ENCODE assay signal across 18 cellular contexts in the genomic region with DNA sequence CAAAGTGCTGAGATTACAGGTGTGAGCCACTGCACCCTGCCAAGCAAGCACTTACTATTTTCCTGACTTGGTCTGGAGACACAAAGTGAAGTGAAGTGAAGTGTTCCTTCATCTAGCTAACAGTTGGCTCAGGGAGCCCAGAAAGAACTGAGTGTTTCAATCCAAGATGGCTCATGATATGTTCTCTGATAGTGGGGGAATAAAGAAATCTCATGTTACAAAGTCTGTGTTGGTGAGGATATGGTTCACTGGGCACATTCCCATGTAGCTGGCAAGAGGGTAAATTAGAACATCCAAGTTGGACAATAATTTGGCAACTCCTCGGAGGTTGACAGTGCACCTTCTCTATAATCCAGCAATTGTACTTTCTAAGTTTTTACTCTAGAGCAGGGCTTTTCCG.
"Had no signal": no experiment of that assay in that cellular context is flagged by ENCODE, and none has a peak within 500 bp of the region (broad histone marks: within the 10 kb centered on the region; RNA-seq: fewer than 3 reads in every experiment).

No MANE protein-coding gene starts in this region.

- H3K4me3 ChIP-seq: right lobe of liver, suprapubic skin, transverse colon, upper lobe of right lung, uterus had no signal

- H3K27me3 Mint-ChIP-seq: naive thymus-derived CD8-positive, alpha-beta T cell; stimulated activated naive CD8-positive, alpha-beta T cell treated with anti-CD3 and anti-CD28 coated beads, Interleukin-15, amount 100 ng/mL, for 72 hours had no signal

- H3K4me1 ChIP-seq: parathyroid adenoma had no signal

- H3K27ac ChIP-seq: parathyroid adenoma, right lobe of liver, suprapubic skin, transverse colon, upper lobe of right lung, uterus had no signal

- H3K36me3 Mint-ChIP-seq: naive thymus-derived CD8-positive, alpha-beta T cell had no signal

- H3K4me3 Mint-ChIP-seq: neural crest cell; stimulated activated naive CD8-positive, alpha-beta T cell treated with anti-CD3 and anti-CD28 coated beads, Interleukin-15, amount 100 ng/mL, for 72 hours had no signal

- H3K27ac Mint-ChIP-seq: progenitor cell of endocrine pancreas; stimulated activated naive CD8-positive, alpha-beta T cell treated with anti-CD3 and anti-CD28 coated beads, Interleukin-15, amount 100 ng/mL, for 72 hours had no signal

- H3K9me3 ChIP-seq: right lobe of liver, suprapubic skin, transverse colon, upper lobe of right lung, uterus had no signal

- DNase-seq: cortex of kidney; hypothalamus; mesenchymal stem cell; midbrain; right lobe of liver; small intestine; stimulated activated CD4-positive, alpha-beta T cell treated with anti-CD3 and anti-CD28 coated beads, Interleukin-15, amount 100 ng/mL, for 24 hours; stimulated activated CD4-positive, alpha-beta T cell treated with anti-CD3 and anti-CD28 coated beads, Interleukin-2, amount 100 ng/mL, for 48 hours; stimulated activated naive CD8-positive, alpha-beta T cell treated with anti-CD3 and anti-CD28 coated beads, Interleukin-15, amount 100 ng/mL, for 72 hours; transverse colon; upper lobe of right lung; uterus had no signal

- H3K36me3 ChIP-seq: right lobe of liver, suprapubic skin, transverse colon, upper lobe of right lung, uterus had no signal

- H3K9me3 Mint-ChIP-seq: naive thymus-derived CD8-positive, alpha-beta T cell; neural crest cell; stimulated activated naive CD8-positive, alpha-beta T cell treated with anti-CD3 and anti-CD28 coated beads, Interleukin-15, amount 100 ng/mL, for 72 hours had no signal

- ATAC-seq: left lobe of liver; right lobe of liver; stimulated activated naive CD8-positive, alpha-beta T cell treated with anti-CD3 and anti-CD28 coated beads, Interleukin-15, amount 100 ng/mL, for 72 hours; upper lobe of right lung had no signal

- H3K27me3 ChIP-seq: right lobe of liver, suprapubic skin, transverse colon, upper lobe of right lung, uterus had no signal
